ENCODE assay signal across 1 cellular context in the genomic region with DNA sequence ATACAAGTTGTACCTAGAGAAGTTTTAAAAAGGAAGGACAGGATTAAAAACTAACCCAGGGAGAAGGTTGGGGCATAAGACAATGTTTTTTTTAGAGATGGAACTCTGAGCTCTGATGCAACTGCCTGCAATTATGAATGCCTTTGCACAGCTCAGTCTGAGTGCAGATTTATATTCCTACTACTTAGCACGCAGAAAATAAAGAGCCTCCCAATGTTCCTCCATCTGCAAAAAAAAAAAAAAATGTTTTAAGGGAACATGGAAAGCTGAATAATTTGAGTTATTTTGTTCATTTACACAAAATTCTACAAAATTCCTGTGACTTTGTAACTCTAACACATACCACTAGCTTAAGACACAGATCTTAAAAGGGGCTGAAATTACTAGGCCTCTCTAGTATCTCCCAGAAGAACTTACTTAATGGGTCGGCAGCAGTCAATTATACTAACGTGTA.
TF ChIP-seq lines count a peak whose summit lies in the region.

No MANE protein-coding gene starts in this region.

TF ChIP-seq in K562, 482 proteins besides CTCF, POLR2A, EP300 and RAD21 (continued from another document):
- TF ChIP-seq, protein P1, sequence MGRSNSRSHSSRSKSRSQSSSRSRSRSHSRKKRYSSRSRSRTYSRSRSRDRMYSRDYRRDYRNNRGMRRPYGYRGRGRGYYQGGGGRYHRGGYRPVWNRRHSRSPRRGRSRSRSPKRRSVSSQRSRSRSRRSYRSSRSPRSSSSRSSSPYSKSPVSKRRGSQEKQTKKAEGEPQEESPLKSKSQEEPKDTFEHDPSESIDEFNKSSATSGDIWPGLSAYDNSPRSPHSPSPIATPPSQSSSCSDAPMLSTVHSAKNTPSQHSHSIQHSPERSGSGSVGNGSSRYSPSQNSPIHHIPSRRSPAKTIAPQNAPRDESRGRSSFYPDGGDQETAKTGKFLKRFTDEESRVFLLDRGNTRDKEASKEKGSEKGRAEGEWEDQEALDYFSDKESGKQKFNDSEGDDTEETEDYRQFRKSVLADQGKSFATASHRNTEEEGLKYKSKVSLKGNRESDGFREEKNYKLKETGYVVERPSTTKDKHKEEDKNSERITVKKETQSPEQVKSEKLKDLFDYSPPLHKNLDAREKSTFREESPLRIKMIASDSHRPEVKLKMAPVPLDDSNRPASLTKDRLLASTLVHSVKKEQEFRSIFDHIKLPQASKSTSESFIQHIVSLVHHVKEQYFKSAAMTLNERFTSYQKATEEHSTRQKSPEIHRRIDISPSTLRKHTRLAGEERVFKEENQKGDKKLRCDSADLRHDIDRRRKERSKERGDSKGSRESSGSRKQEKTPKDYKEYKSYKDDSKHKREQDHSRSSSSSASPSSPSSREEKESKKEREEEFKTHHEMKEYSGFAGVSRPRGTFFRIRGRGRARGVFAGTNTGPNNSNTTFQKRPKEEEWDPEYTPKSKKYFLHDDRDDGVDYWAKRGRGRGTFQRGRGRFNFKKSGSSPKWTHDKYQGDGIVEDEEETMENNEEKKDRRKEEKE (IDR thresholded peaks at IDR 0.05; ENCODE audit: borderline replicate concordance in 1 of 2, control insufficient read depth in 1 of 2, low read depth in 2 of 2, low read length in 1 of 2) = no peak
- TF ChIP-seq STAT5A (IDR thresholded peaks at IDR 0.05; ENCODE audit: borderline replicate concordance, low read length) = no peak
- TF ChIP-seq, protein P2, sequence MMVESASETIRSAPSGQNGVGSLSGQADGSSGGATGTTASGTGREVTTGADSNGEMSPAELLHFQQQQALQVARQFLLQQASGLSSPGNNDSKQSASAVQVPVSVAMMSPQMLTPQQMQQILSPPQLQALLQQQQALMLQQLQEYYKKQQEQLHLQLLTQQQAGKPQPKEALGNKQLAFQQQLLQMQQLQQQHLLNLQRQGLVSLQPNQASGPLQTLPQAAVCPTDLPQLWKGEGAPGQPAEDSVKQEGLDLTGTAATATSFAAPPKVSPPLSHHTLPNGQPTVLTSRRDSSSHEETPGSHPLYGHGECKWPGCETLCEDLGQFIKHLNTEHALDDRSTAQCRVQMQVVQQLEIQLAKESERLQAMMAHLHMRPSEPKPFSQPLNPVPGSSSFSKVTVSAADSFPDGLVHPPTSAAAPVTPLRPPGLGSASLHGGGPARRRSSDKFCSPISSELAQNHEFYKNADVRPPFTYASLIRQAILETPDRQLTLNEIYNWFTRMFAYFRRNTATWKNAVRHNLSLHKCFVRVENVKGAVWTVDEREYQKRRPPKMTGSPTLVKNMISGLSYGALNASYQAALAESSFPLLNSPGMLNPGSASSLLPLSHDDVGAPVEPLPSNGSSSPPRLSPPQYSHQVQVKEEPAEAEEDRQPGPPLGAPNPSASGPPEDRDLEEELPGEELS (CRISPR knock-in tag; IDR thresholded peaks at IDR 0.05; ENCODE audit: borderline replicate concordance) = no peak
- TF ChIP-seq ESRRA (IDR thresholded peaks at IDR 0.05; ENCODE audit: borderline replicate concordance, low read depth) = no peak
- TF ChIP-seq RBM39 (optimal IDR thresholded peaks at IDR 0.05; ENCODE audit: low read depth, low read length) = no peak
- TF ChIP-seq, protein P3, sequence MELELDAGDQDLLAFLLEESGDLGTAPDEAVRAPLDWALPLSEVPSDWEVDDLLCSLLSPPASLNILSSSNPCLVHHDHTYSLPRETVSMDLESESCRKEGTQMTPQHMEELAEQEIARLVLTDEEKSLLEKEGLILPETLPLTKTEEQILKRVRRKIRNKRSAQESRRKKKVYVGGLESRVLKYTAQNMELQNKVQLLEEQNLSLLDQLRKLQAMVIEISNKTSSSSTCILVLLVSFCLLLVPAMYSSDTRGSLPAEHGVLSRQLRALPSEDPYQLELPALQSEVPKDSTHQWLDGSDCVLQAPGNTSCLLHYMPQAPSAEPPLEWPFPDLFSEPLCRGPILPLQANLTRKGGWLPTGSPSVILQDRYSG (tag; conservative IDR thresholded peaks at IDR 0.05; ENCODE audit: low read depth) = no peak
- TF ChIP-seq, protein P4, sequence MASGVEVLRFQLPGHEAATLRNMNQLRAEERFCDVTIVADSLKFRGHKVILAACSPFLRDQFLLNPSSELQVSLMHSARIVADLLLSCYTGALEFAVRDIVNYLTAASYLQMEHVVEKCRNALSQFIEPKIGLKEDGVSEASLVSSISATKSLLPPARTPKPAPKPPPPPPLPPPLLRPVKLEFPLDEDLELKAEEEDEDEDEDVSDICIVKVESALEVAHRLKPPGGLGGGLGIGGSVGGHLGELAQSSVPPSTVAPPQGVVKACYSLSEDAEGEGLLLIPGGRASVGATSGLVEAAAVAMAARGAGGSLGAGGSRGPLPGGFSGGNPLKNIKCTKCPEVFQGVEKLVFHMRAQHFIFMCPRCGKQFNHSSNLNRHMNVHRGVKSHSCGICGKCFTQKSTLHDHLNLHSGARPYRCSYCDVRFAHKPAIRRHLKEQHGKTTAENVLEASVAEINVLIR (CRISPR knock-in tag; IDR thresholded peaks at IDR 0.05) = no peak
